In the genomic region with DNA sequence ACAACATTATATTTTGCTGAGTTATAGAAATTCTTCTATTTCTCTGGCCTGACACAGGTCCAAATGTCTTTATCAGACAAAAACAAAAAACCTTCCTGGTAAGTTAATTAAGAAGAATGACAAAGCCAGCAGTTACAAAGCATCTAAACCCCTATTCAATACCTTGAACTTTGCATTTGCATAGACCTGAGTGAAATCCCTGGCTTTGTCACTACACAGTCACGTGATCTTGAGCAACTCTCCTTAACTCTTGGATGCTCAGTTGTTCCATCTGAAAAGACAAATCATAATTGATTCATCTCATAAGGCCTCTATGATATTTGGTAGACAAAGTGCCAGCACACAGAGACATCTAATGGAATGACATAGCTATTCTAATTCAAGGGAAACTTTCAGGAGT, we compare ENCODE assay signal across 26 cellular contexts.
"Had no signal": no experiment of that assay in that cellular context is flagged by ENCODE, and none has a peak within 500 bp of the region (broad histone marks: within the 10 kb centered on the region; RNA-seq: fewer than 3 reads in every experiment).

No MANE protein-coding gene starts in this region.

- ATAC-seq: activated T-cell treated with anti-CD3 and anti-CD28 coated beads, Interleukin-2, amount 50 U/mL, for 72 hours; esophagus mucosa had no signal

- H3K36me3 ChIP-seq: brain microvascular endothelial cell had no signal

- FAIRE-seq: astrocyte, bronchial epithelial cell, frontal cortex had no signal

- H3K27me3 ChIP-seq: brain microvascular endothelial cell, dorsolateral prefrontal cortex had no signal

- H3K27ac ChIP-seq: brain microvascular endothelial cell, coronary artery, dorsolateral prefrontal cortex had no signal

- H3K4me3 ChIP-seq: coronary artery, dorsolateral prefrontal cortex had no signal

- DNase-seq: activated CD4-positive, alpha-beta memory T cell treated with anti-CD3 and anti-CD28 coated beads, Interleukin-2, amount 10 ng/mL, durations not matched to agents 7 days and 5 days; activated CD4-positive, alpha-beta T cell treated with anti-CD3 and anti-CD28 coated beads for 1 hour; activated CD4-positive, alpha-beta T cell treated with anti-CD3 and anti-CD28 coated beads for 4 hours; activated CD4-positive, alpha-beta T cell treated with anti-CD3 and anti-CD28 coated beads, Interleukin-2, amount 10 ng/mL, durations not matched to agents 7 days and 5 days; activated CD4-positive, alpha-beta T cell treated with anti-CD3 and anti-CD28 coated beads, Interleukin-2, amount 50 U/mL, for 4 hours; activated CD8-positive, alpha-beta memory T cell treated with anti-CD3 and anti-CD28 coated beads, Interleukin-2, amount 50 U/mL, for 48 hours; activated gamma-delta T cell treated with Interleukin-2 at 50 U/mL for 16 hours; activated naive CD4-positive, alpha-beta T cell treated with anti-CD3 and anti-CD28 coated beads, Interleukin-2, amount 50 U/mL, for 16 hours; activated naive CD4-positive, alpha-beta T cell treated with Interleukin-2 at 50 U/mL for 16 hours; activated T-cell treated with anti-CD3 and anti-CD28 coated beads for 4 hours; activated T-cell treated with anti-CD3 and anti-CD28 coated beads, Interleukin-2, amount 50 U/mL, for 24 hours; activated T-cell treated with anti-CD3 and anti-CD28 coated beads, Interleukin-2, amount 50 U/mL, for 72 hours; amniotic stem cell; anterior cingulate cortex; brain microvascular endothelial cell; dorsolateral prefrontal cortex; effector memory CD4-positive, alpha-beta T cell; endodermal cell; foreskin fibroblast; head of caudate nucleus; hippocampal formation had no signal
